In genomic region chr11:2717561-2717960, GRCh38 we compare ENCODE assay signal across 20 cellular contexts. TPM values are rescaled to one million over a fixed set of nuclear protein-coding genes. Genes with fewer than 3 reads are reported as not detected.
DNase-seq lines count a peak whose midpoint lies in the region; ATAC-seq and TF ChIP-seq lines count a peak whose summit lies in the region.
"Had no signal": no experiment of that assay in that cellular context is flagged by ENCODE, and none has a peak within 500 bp of the region (broad histone marks: within the 10 kb centered on the region; RNA-seq: fewer than 3 reads in every experiment).

No MANE protein-coding gene starts in this region.

- no peaks in the 10 kb centered on the region for H3K27me3 ChIP-seq in SK-N-SH (ENCODE audit: insufficient read depth)
- peaks cover 23% of the 10 kb centered on the region for H3K27me3 ChIP-seq in foreskin keratinocyte

- peaks cover 0 to 63% of the 10 kb centered on the region in 2 experiments; a peak in 1 of 4 replicates for H3K4me1 ChIP-seq in SK-N-SH (ENCODE audit: control insufficient read depth in 1 of 2, insufficient read depth in 2 of 2, low read depth in 1 of 2, low read length in 1 of 2)
- H3K4me1 ChIP-seq in foreskin keratinocyte, result no peaks in the 10 kb centered on the region

- no peaks in the 10 kb centered on the region for H3K27me3 Mint-ChIP-seq in natural killer cell treated with Interleukin-12 subunit alpha and Interleukin-12 subunit beta and Interleukin-15 and Interleukin-18, amount 100 ng/mL, for 72 hours
- H3K27me3 Mint-ChIP-seq: CD4-positive, alpha-beta T cell had no signal

- WGBS in SK-N-SH (ENCODE audit: low lambda C conversion rate), result 42% methylated on average over 11 of the region's 13 CpGs

- H3K4me3 ChIP-seq in SK-N-SH (ENCODE audit: low read depth in 2 of 2, low read length in 1 of 2), result no peak overlapping the region
- H3K4me3 ChIP-seq: GM12878 had no signal

- H3K36me3 ChIP-seq in SK-N-SH (replicated peaks in 1 of 2; ENCODE audit: control insufficient read depth in 1 of 2, insufficient read depth in 2 of 2, low read length in 1 of 2), result no peaks in the 10 kb centered on the region

- H3K79me2 ChIP-seq in SK-N-SH (ENCODE audit: insufficient read depth), result no peaks in the 10 kb centered on the region

- H3K4me3 Mint-ChIP-seq in natural killer cell treated with Interleukin-12 subunit alpha and Interleukin-12 subunit beta and Interleukin-15 and Interleukin-18, amount 100 ng/mL, for 72 hours, result no peak overlapping the region
- H3K4me3 Mint-ChIP-seq: CD4-positive, alpha-beta T cell had no signal

- intact Hi-C loops in posterior vena cava (cut with DNase I), result no loop called here

- DNase-seq in SK-N-SH (peak; percentile 71), G401 (ENCODE audit: low spot score) (peak; percentile 50), foreskin keratinocyte (no peak), posterior vena cava (ENCODE audit: low spot score) (peak; percentile 38), GM19238 (ENCODE audit: insufficient read length, low spot score) (no peak)
- no peak for DNase-seq in natural killer cell treated with Interleukin-12 subunit alpha and Interleukin-12 subunit beta and Interleukin-15 and Interleukin-18, amount 100 ng/mL, for 72 hours (ENCODE audit: low spot score)
- DNase-seq: CD4-positive, alpha-beta T cell; GDM1; HCEC 1CT; NCI-H1048; NCI-H1417; NCI-H187 treated with DMSO at 0.1 percent for 48 hours; NCI-H446 treated with DMSO at 0.1 percent for 48 hours; NCI-H526; RPMI8226; SHP77 treated with DMSO at 0.1 percent for 48 hours; SW 1271 had no signal

- no peak overlapping the region for H3K4me2 ChIP-seq in SK-N-SH

- POLR2A ChIA-PET in SK-N-SH (lab: Yijun Ruan, JAX), result interaction anchor here (1.4 to 1.5 kb wide), 2 partner anchors 18 to 61 kb away, joined by 7 to 8 read pairs; partner anchors contain the start of gene KCNQ1OT1

- H3F3A ChIP-seq in SK-N-SH (replicated peaks; ENCODE audit: insufficient read depth), result no peaks in the 10 kb centered on the region

- H3K36me3 Mint-ChIP-seq in natural killer cell treated with Interleukin-12 subunit alpha and Interleukin-12 subunit beta and Interleukin-15 and Interleukin-18, amount 100 ng/mL, for 72 hours, result no peaks in the 10 kb centered on the region

- no peak for TF ChIP-seq EP300 in SK-N-SH (IDR thresholded peaks at IDR 0.05; ENCODE audit: borderline replicate concordance in 1 of 2, low read depth in 1 of 2, low read length in 1 of 2)

- H3K9me3 Mint-ChIP-seq in natural killer cell treated with Interleukin-12 subunit alpha and Interleukin-12 subunit beta and Interleukin-15 and Interleukin-18, amount 100 ng/mL, for 72 hours, result no peaks in the 10 kb centered on the region
- H3K9me3 Mint-ChIP-seq: CD4-positive, alpha-beta T cell had no signal

- no peaks in the 10 kb centered on the region for H3K9me2 ChIP-seq in SK-N-SH

- ATAC-seq in SK-N-SH treated with all-trans-retinoic acid at 6 μM for 48 hours (no peak), foreskin keratinocyte (peak; percentile 7), HG03280 (IDR thresholded peaks at IDR 0.05; ENCODE audit: unreplicated experiment) (no peak)
- ATAC-seq in natural killer cell treated with Interleukin-12 subunit alpha and Interleukin-12 subunit beta and Interleukin-15 and Interleukin-18, amount 100 ng/mL, for 72 hours, result no peak
- ATAC-seq: GM12878 had no signal

- TF ChIP-seq RAD21 in SK-N-SH (IDR thresholded peaks at IDR 0.05; ENCODE audit: low read length), result no peak

- CTCF ChIA-PET in SK-N-SH (lab: Yijun Ruan, JAX), result interaction anchor here (0.6 to 1.4 kb wide), 7 partner anchors 9 to 186 kb away, joined by 3 to 5 read pairs (median 4); no protein-coding TSS in a partner anchor

- no peaks in the 10 kb centered on the region for H3K4me1 Mint-ChIP-seq in natural killer cell treated with Interleukin-12 subunit alpha and Interleukin-12 subunit beta and Interleukin-15 and Interleukin-18, amount 100 ng/mL, for 72 hours (ENCODE audit: low read depth in 2 of 2)

- H2AFZ ChIP-seq in SK-N-SH (ENCODE audit: low read depth), result no peak overlapping the region

- TF ChIP-seq CTCF in SK-N-SH (IDR thresholded peaks at IDR 0.05) (no peak), foreskin keratinocyte (conservative IDR thresholded peaks at IDR 0.05) (no peak)

- no peaks in the 10 kb centered on the region for H3K9me3 ChIP-seq in SK-N-SH

- H3K9ac ChIP-seq in SK-N-SH, result no peak overlapping the region

- H4K20me1 ChIP-seq in SK-N-SH (ENCODE audit: insufficient read depth), result no peaks in the 10 kb centered on the region

- peak overlapping the region in 1 of 2 experiments; percentile 67; a peak in 2 of 4 replicates for H3K27ac ChIP-seq in SK-N-SH (ENCODE audit: low read depth in 2 of 2, low read length in 1 of 2)
- no peak overlapping the region for H3K27ac ChIP-seq in foreskin keratinocyte

- H3K27ac Mint-ChIP-seq in natural killer cell treated with Interleukin-12 subunit alpha and Interleukin-12 subunit beta and Interleukin-15 and Interleukin-18, amount 100 ng/mL, for 72 hours, result no peak overlapping the region
- H3K27ac Mint-ChIP-seq: CD4-positive, alpha-beta T cell had no signal

- in situ Hi-C loops in G401 (cut with HindIII; ENCODE audit: low sequenced_read_pairs), result no loop called here

TF ChIP-seq in SK-N-SH, 30 proteins besides CTCF, POLR2A, EP300 and RAD21:
- TF ChIP-seq ELF1 (IDR thresholded peaks at IDR 0.05) (no peak), RFX5 (IDR thresholded peaks at IDR 0.05; ENCODE audit: low read length) (no peak), RXRA (IDR thresholded peaks at IDR 0.05; ENCODE audit: borderline replicate concordance, low read depth) (no peak), TCF12 (IDR thresholded peaks at IDR 0.05) (no peak), YY1 (IDR thresholded peaks at IDR 0.05; ENCODE audit: low read depth) (no peak), IRF3 (IDR thresholded peaks at IDR 0.05; ENCODE audit: low read depth, low read length) (no peak), USF1 (IDR thresholded peaks at IDR 0.05; ENCODE audit: borderline replicate concordance, low read depth) (no peak), FOSL2 (IDR thresholded peaks at IDR 0.05; ENCODE audit: borderline replicate concordance, low read depth) (no peak), TAF1 (IDR thresholded peaks at IDR 0.05; ENCODE audit: borderline replicate concordance, low read depth, low read length) (no peak), JUND (IDR thresholded peaks at IDR 0.05) (no peak)
TF ChIP-seq in SK-N-SH: peak in this region for 0.

TF ChIP-seq in SK-N-SH treated with all-trans-retinoic acid at 6 μM for 48 hours, 23 proteins besides CTCF, POLR2A, EP300 and RAD21 (continues in another document):
- no peak for TF ChIP-seq PATZ1 (CRISPR knock-in tag; IDR thresholded peaks at IDR 0.05; ENCODE audit: borderline replicate concordance)
- no peak for TF ChIP-seq CSDC2 (CRISPR knock-in tag; IDR thresholded peaks at IDR 0.05)
- no peak for TF ChIP-seq TSHZ2 (CRISPR knock-in tag; IDR thresholded peaks at IDR 0.05)
- TF ChIP-seq TCF4 (CRISPR knock-in tag; IDR thresholded peaks at IDR 0.05; ENCODE audit: borderline replicate concordance), result no peak

RNA-seq across cellular contexts. Expression of gene KCNQ1OT1, which starts 17.8 kb away (rescaled TPM):
- 0.03 and 0.05 TPM in 2 replicates for polyA plus RNA-seq in SK-N-SH (2012; rRNA removed)
- under 0.01 TPM in 2 replicates for polyA plus RNA-seq in SK-N-SH (2012; cell fraction: cytosol; rRNA removed)
- 0.23 and 0.37 TPM in 2 replicates for polyA plus RNA-seq in SK-N-SH (2012; cell fraction: nucleus; rRNA removed)
- 0.49 and 0.75 TPM in 2 replicates for total RNA-seq in G401 (2014; rRNA removed; shearing (Covaris generic))
- total RNA-seq in foreskin keratinocyte, result 0.25 and 0.34 TPM in 2 replicates
- polyA plus RNA-seq in foreskin keratinocyte, result under 0.01 TPM in 2 replicates
- total RNA-seq in posterior vena cava, result 1 to 10 TPM; 1.8 to 3.5 TPM
- 1 to 10 TPM in 1 of 2 donors, under 1 TPM in 1; 0.52 to 1.1 TPM for total RNA-seq in natural killer cell treated with Interleukin-12 subunit alpha and Interleukin-12 subunit beta and Interleukin-15 and Interleukin-18, amount 100 ng/mL, for 72 hours

Comparison
In these comparisons a context has a peak if more than half of its experiments do, and no peak if none do; other contexts are left out.
1. DNase-seq: peak in SK-N-SH (single experiment), G401 (single experiment) and posterior vena cava (single experiment); none in foreskin keratinocyte (0 of 2), GM19238 (single experiment) and natural killer cell treated with Interleukin-12 subunit alpha and Interleukin-12 subunit beta and Interleukin-15 and Interleukin-18, amount 100 ng/mL, for 72 hours (single experiment).